8 cellular contexts compared by ENCODE assay signal in the genomic region with DNA sequence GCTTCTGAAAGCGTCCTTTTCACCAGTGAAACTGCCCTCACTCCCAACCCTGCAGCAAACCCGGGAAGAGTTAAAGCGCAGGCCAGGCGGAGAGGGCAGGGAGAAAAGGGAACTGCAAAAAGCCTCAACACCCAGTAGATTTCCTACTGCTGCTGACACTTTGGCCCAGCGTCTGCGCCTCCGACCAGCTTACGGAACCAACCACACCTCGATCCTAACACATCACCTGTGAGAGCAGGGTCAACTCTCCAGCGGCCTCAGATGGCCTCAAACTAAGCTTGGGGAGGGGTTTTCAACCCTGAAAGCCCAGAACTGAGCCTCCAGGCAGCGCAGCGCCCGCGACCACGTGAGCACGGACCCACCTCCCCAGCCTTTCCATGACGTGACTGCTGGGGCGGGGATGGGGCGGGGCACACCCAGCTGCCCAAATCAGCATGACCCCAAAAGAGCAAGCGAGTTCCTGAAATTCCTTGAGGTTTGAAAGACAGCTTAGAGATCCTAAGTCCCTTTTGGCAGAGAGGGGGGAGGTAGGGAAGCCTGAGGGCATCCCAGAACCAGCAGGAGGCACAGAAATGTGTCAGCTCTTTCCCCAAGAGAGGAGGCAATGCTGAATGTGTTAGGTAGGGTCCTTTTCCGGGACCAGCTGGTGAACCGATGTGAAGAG. TPM values are rescaled to one million over a fixed set of nuclear protein-coding genes. Genes with fewer than 3 reads are reported as not detected.
DNase-seq lines count a peak whose midpoint lies in the region; TF ChIP-seq lines count a peak whose summit lies in the region.

No MANE protein-coding gene starts in this region.

- H3K4me3 ChIP-seq in HUES48 (ENCODE audit: low read depth, low read length): peak overlapping the region; percentile 52
- peak overlapping the region; percentile 66 for H3K4me3 ChIP-seq in choroid plexus epithelial cell (ENCODE audit: low read depth, low read length)
- H3K4me3 ChIP-seq in kidney epithelial cell (ENCODE audit: low read depth, low read length): peak overlapping the region; percentile 39

- H3K9me3 ChIP-seq in HUES48 (ENCODE audit: control insufficient read depth, insufficient read depth, low read length): no peaks in the 10 kb centered on the region

- H3K4me1 ChIP-seq in HUES48 (ENCODE audit: control insufficient read depth, insufficient read depth, low read length): peaks cover 50% of the 10 kb centered on the region

- H3K9ac ChIP-seq in HUES48 (ENCODE audit: low read depth, low read length): peak overlapping the region; percentile 39

- H3K27me3 ChIP-seq in HUES48 (ENCODE audit: control insufficient read depth, insufficient read depth, low read length) (peaks cover 52% of the 10 kb centered on the region), kidney epithelial cell (ENCODE audit: control insufficient read depth, insufficient read depth, low read length) (no peaks in the 10 kb centered on the region)

- H3K36me3 ChIP-seq in HUES48 (ENCODE audit: control insufficient read depth, insufficient read depth, low read length) (no peaks in the 10 kb centered on the region), kidney epithelial cell (ENCODE audit: control insufficient read depth, insufficient read depth, low read length) (no peaks in the 10 kb centered on the region)

- peak overlapping the region; percentile 82 for H3K27ac ChIP-seq in HUES48 (ENCODE audit: low read depth, low read length)

- DNase-seq in DMS53 (lab: John Stamatoyannopoulos, UW) (peak; percentile 76), DMS53 treated with DMSO at 0.1 percent for 48 hours (lab: John Stamatoyannopoulos, UW; ENCODE audit: unreplicated experiment) (no peak), choroid plexus epithelial cell (ENCODE audit: low read depth) (peak; percentile 84), kidney epithelial cell (ENCODE audit: low read depth) (no peak), COLO829 (ENCODE audit: low spot score) (no peak)
- DNase-seq in activated CD4-positive, alpha-beta T cell treated with anti-CD3 and anti-CD28 coated beads for 24 hours (ENCODE audit: low read depth in 2 of 2): peak; percentile 68 to 77
- peak; percentile 60 to 78 (median 71) for DNase-seq in stimulated activated CD4-positive, alpha-beta T cell treated with anti-CD3 and anti-CD28 coated beads, Interleukin-12 subunit alpha, Interleukin-12 subunit beta, amount 100 ng/mL, for 48 hours (ENCODE audit: low read depth in 2 of 3, low spot score in 1 of 3)

- no peak for TF ChIP-seq CTCF in choroid plexus epithelial cell (conservative IDR thresholded peaks at IDR 0.05; ENCODE audit: low read depth, low read length)
- TF ChIP-seq CTCF in kidney epithelial cell (IDR thresholded peaks at IDR 0.05; ENCODE audit: insufficient read depth, low read length, poor library complexity, severe bottlenecking): no peak

RNA-seq across cellular contexts. Expression of gene ITPKB, which starts 59.1 kb away (rescaled TPM):
- total RNA-seq in kidney epithelial cell: 11.7 and 12.4 TPM in 2 replicates

Comparison
In these comparisons a context has a peak if more than half of its experiments do, and no peak if none do; other contexts are left out.
1. DNase-seq: peak in DMS53 (single experiment), activated CD4-positive, alpha-beta T cell treated with anti-CD3 and anti-CD28 coated beads for 24 hours (2 of 2), choroid plexus epithelial cell (single experiment) and stimulated activated CD4-positive, alpha-beta T cell treated with anti-CD3 and anti-CD28 coated beads, Interleukin-12 subunit alpha, Interleukin-12 subunit beta, amount 100 ng/mL, for 48 hours (3 of 3); none in DMS53 treated with DMSO at 0.1 percent for 48 hours (single experiment), kidney epithelial cell (single experiment) and COLO829 (single experiment).
2. Peak in every context shown above with its lines, with median percentiles within 50 percentile points of each other: H3K4me3 ChIP-seq.